Comparison of ENCODE assay signal across 8 cellular contexts in genomic region chr1:178037510-178038253, GRCh38.
DNase-seq lines count a peak whose midpoint lies in the region; TF ChIP-seq lines count a peak whose summit lies in the region.

No MANE protein-coding gene starts in this region.

- H3K4me3 ChIP-seq in MM.1S (ENCODE audit: low read length) (no peak overlapping the region), skeletal muscle cell (ENCODE audit: low read depth, low read length) (peak overlapping the region; percentile 59)

- H3K36me3 ChIP-seq in MM.1S (replicated peaks; ENCODE audit: insufficient read depth, low read length): no peaks in the 10 kb centered on the region

- H3K79me2 ChIP-seq in MM.1S (ENCODE audit: low read length): no peaks in the 10 kb centered on the region

- no peaks in the 10 kb centered on the region for H3K4me1 ChIP-seq in MM.1S (ENCODE audit: low read length)

- no peak for TF ChIP-seq CTCF in MM.1S (IDR thresholded peaks at IDR 0.05; ENCODE audit: low read length)

- no peak overlapping the region for H2AFZ ChIP-seq in MM.1S (ENCODE audit: low read length)

- no peak overlapping the region for H3K9ac ChIP-seq in MM.1S (ENCODE audit: low read length)

- H4K20me1 ChIP-seq in MM.1S (ENCODE audit: insufficient read depth, low read length): no peaks in the 10 kb centered on the region

- no peak overlapping the region for H3K4me2 ChIP-seq in MM.1S (ENCODE audit: low read depth, low read length)

- no peaks in the 10 kb centered on the region for H3F3A ChIP-seq in MM.1S (ENCODE audit: insufficient read depth, low read length)

- no peaks in the 10 kb centered on the region for H3K27me3 ChIP-seq in MM.1S (replicated peaks; ENCODE audit: insufficient read depth, low read length)

- no peaks in the 10 kb centered on the region for H3K9me2 ChIP-seq in MM.1S (replicated peaks; ENCODE audit: insufficient read depth, low read length)

- DNase-seq in DMS 273 (lab: John Stamatoyannopoulos, UW; ENCODE audit: unreplicated experiment): peak; percentile 88
- DNase-seq in MM.1S: peak; percentile 2
- peak; percentile 82 for DNase-seq in iris pigment epithelial cell (ENCODE audit: low read depth)
- no peak for DNase-seq in skeletal muscle cell (ENCODE audit: low read depth)
- DNase-seq in stimulated activated naive CD4-positive, alpha-beta T cell treated with Interleukin-2 at 50 U/mL for 16 hours (lab: John Stamatoyannopoulos, UW): no peak
- no peak for DNase-seq in SHP77 treated with DMSO at 0.1 percent for 48 hours (lab: John Stamatoyannopoulos, UW)
- DNase-seq in NCI-H2029 (lab: John Stamatoyannopoulos, UW): no peak

- no peaks in the 10 kb centered on the region for H3K9me3 ChIP-seq in MM.1S (replicated peaks; ENCODE audit: insufficient read depth, low read length)

- no peak overlapping the region for H3K27ac ChIP-seq in MM.1S (ENCODE audit: low read length)
- H3K27ac ChIP-seq in cingulate gyrus (ENCODE audit: low read depth, low read length): peak overlapping the region; percentile 81

Comparison
In these comparisons a context has a peak if more than half of its experiments do, and no peak if none do; other contexts are left out.
1. DNase-seq: peak in DMS 273 (single experiment), MM.1S (single experiment) and iris pigment epithelial cell (single experiment); none in skeletal muscle cell (single experiment), stimulated activated naive CD4-positive, alpha-beta T cell treated with Interleukin-2 at 50 U/mL for 16 hours (single experiment), SHP77 treated with DMSO at 0.1 percent for 48 hours (single experiment) and NCI-H2029 (single experiment).